In the genomic region with DNA sequence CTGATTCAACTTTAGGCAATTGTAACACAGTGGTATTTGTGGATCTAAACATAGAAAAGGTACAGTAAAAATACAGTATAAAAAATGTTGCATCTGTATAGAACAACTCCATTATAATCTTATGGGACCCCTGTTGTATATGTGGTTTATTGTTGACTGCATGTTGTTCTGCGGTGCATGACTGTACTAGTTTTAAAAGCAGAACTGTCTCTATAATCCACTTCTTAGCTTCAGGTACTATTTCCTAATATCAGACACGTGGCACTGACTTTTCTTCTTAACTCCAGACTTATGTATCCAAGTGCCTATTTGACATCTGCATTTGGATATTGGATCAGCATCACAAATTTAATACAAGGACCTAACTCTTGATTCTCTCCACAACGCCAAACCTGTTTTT, we compare ENCODE assay signal across 2 cellular contexts.
TF ChIP-seq lines count a peak whose summit lies in the region.

No MANE protein-coding gene starts in this region.

TF ChIP-seq in IMR-90, 13 proteins besides CTCF, POLR2A, EP300 and RAD21:
- TF ChIP-seq BHLHE40 (IDR thresholded peaks at IDR 0.05; ENCODE audit: low read depth, low read length) (no peak), RCOR1 (IDR thresholded peaks at IDR 0.05; ENCODE audit: insufficient replicate concordance, low read length) (no peak), USF2 (IDR thresholded peaks at IDR 0.05; ENCODE audit: low read depth, low read length) (no peak), FOS (IDR thresholded peaks at IDR 0.05; ENCODE audit: low read depth, low read length) (no peak), MXI1 (IDR thresholded peaks at IDR 0.05; ENCODE audit: borderline replicate concordance, low read depth, low read length) (no peak), NFE2L2 (IDR thresholded peaks at IDR 0.05; ENCODE audit: low read depth, low read length) (no peak), SMC3 (IDR thresholded peaks at IDR 0.05; ENCODE audit: low read depth, low read length) (no peak), CHD1 (IDR thresholded peaks at IDR 0.05; ENCODE audit: low read depth, low read length) (no peak), RFX5 (IDR thresholded peaks at IDR 0.05; ENCODE audit: low read depth, low read length) (no peak)

TF ChIP-seq in GM12878, 131 proteins besides CTCF, POLR2A, EP300 and RAD21:
- TF ChIP-seq TCF7 (IDR thresholded peaks at IDR 0.05; ENCODE audit: borderline replicate concordance) (no peak), CEBPZ (IDR thresholded peaks at IDR 0.05; ENCODE audit: low read depth, low read length) (no peak), SPI1 (IDR thresholded peaks at IDR 0.05; ENCODE audit: borderline replicate concordance, insufficient read depth, low read depth, low read length) (peak; percentile 35; the same call in 1 of the 2 replicates), RUNX3 (IDR thresholded peaks at IDR 0.05; ENCODE audit: low read length) (peak; percentile 19; the same call in 1 of the 2 replicates)
- TF ChIP-seq, protein P1, sequence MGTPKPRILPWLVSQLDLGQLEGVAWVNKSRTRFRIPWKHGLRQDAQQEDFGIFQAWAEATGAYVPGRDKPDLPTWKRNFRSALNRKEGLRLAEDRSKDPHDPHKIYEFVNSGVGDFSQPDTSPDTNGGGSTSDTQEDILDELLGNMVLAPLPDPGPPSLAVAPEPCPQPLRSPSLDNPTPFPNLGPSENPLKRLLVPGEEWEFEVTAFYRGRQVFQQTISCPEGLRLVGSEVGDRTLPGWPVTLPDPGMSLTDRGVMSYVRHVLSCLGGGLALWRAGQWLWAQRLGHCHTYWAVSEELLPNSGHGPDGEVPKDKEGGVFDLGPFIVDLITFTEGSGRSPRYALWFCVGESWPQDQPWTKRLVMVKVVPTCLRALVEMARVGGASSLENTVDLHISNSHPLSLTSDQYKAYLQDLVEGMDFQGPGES (IDR thresholded peaks at IDR 0.05) = no peak
- TF ChIP-seq, protein P2, sequence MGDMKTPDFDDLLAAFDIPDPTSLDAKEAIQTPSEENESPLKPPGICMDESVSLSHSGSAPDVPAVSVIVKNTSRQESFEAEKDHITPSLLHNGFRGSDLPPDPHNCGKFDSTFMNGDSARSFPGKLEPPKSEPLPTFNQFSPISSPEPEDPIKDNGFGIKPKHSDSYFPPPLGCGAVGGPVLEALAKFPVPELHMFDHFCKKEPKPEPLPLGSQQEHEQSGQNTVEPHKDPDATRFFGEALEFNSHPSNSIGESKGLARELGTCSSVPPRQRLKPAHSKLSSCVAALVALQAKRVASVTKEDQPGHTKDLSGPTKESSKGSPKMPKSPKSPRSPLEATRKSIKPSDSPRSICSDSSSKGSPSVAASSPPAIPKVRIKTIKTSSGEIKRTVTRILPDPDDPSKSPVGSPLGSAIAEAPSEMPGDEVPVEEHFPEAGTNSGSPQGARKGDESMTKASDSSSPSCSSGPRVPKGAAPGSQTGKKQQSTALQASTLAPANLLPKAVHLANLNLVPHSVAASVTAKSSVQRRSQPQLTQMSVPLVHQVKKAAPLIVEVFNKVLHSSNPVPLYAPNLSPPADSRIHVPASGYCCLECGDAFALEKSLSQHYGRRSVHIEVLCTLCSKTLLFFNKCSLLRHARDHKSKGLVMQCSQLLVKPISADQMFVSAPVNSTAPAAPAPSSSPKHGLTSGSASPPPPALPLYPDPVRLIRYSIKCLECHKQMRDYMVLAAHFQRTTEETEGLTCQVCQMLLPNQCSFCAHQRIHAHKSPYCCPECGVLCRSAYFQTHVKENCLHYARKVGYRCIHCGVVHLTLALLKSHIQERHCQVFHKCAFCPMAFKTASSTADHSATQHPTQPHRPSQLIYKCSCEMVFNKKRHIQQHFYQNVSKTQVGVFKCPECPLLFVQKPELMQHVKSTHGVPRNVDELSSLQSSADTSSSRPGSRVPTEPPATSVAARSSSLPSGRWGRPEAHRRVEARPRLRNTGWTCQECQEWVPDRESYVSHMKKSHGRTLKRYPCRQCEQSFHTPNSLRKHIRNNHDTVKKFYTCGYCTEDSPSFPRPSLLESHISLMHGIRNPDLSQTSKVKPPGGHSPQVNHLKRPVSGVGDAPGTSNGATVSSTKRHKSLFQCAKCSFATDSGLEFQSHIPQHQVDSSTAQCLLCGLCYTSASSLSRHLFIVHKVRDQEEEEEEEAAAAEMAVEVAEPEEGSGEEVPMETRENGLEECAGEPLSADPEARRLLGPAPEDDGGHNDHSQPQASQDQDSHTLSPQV (IDR thresholded peaks at IDR 0.05) = no peak
